Comparison of ENCODE assay signal across 9 cellular contexts in genomic region chr1:39189592-39190041, GRCh38. TPM values are rescaled to one million over a fixed set of nuclear protein-coding genes. Genes with fewer than 3 reads are reported as not detected.
DNase-seq lines count a peak whose midpoint lies in the region; ATAC-seq and TF ChIP-seq lines count a peak whose summit lies in the region.
"Had no signal": no experiment of that assay in that cellular context is flagged by ENCODE, and none has a peak within 500 bp of the region (broad histone marks: within the 10 kb centered on the region; RNA-seq: fewer than 3 reads in every experiment).

No MANE protein-coding gene starts in this region.

- H3K4me3 Mint-ChIP-seq in activated T-cell treated with anti-CD3 and anti-CD28 coated beads, Interleukin-2, amount 50 U/mL, for 24 hours, result no peak overlapping the region
- H3K4me3 Mint-ChIP-seq in activated T-cell treated with anti-CD3 and anti-CD28 coated beads, Interleukin-2, amount 50 U/mL, for 4 hours, result no peak overlapping the region
- no peak overlapping the region for H3K4me3 Mint-ChIP-seq in activated CD4-positive, alpha-beta memory T cell treated with anti-CD3 and anti-CD28 coated beads for 36 hours

- DNase-seq in activated T-cell treated with anti-CD3 and anti-CD28 coated beads, Interleukin-2, amount 50 U/mL, for 24 hours, result no peak
- DNase-seq in activated T-cell treated with anti-CD3 and anti-CD28 coated beads, Interleukin-2, amount 50 U/mL, for 4 hours, result no peak
- DNase-seq in activated CD4-positive, alpha-beta memory T cell treated with anti-CD3 and anti-CD28 coated beads for 36 hours, result no peak
- DNase-seq in suprapubic skin (ENCODE audit: low spot score in 2 of 2), result no peak
- no peak for DNase-seq in NCI-H446 treated with DMSO at 0.1 percent for 48 hours (lab: John Stamatoyannopoulos, UW)
- no peak for DNase-seq in omental fat pad (ENCODE audit: low spot score)

- no peak for TF ChIP-seq EP300 in gastroesophageal sphincter (IDR thresholded peaks at IDR 0.05)
- no peak for TF ChIP-seq EP300 in suprapubic skin (IDR thresholded peaks at IDR 0.05)

- 5 to 6% methylated on average over 1 of the region's 1 CpG for WGBS in gastroesophageal sphincter (ENCODE audit: low coverage in 1 of 2), 2 donors
- WGBS in suprapubic skin, result 12% methylated on average over 1 of the region's 1 CpG

- H3K4me1 ChIP-seq in gastroesophageal sphincter, result peaks cover 13 to 74% (median 15%) of the 10 kb centered on the region in 3 donors
- H3K4me1 ChIP-seq in suprapubic skin, result peaks cover 76% of the 10 kb centered on the region

- TF ChIP-seq CTCF in gastroesophageal sphincter (IDR thresholded peaks at IDR 0.05) (no peak), suprapubic skin (IDR thresholded peaks at IDR 0.05) (no peak), omental fat pad (IDR thresholded peaks at IDR 0.05) (no peak)

- H3K36me3 Mint-ChIP-seq in activated T-cell treated with anti-CD3 and anti-CD28 coated beads, Interleukin-2, amount 50 U/mL, for 24 hours (ENCODE audit: low read depth), result no peaks in the 10 kb centered on the region
- no peaks in the 10 kb centered on the region for H3K36me3 Mint-ChIP-seq in activated T-cell treated with anti-CD3 and anti-CD28 coated beads, Interleukin-2, amount 50 U/mL, for 4 hours (ENCODE audit: insufficient read depth)
- H3K36me3 Mint-ChIP-seq in activated CD4-positive, alpha-beta memory T cell treated with anti-CD3 and anti-CD28 coated beads for 36 hours, result no peaks in the 10 kb centered on the region

- H3K4me3 ChIP-seq in gastroesophageal sphincter (no peak overlapping the region), suprapubic skin (no peak overlapping the region)

- H3K4me1 Mint-ChIP-seq in activated T-cell treated with anti-CD3 and anti-CD28 coated beads, Interleukin-2, amount 50 U/mL, for 24 hours (ENCODE audit: low read depth), result peaks cover 87% of the 10 kb centered on the region
- H3K4me1 Mint-ChIP-seq in activated T-cell treated with anti-CD3 and anti-CD28 coated beads, Interleukin-2, amount 50 U/mL, for 4 hours (ENCODE audit: low read depth), result peaks cover 78% of the 10 kb centered on the region
- peaks cover 84% of the 10 kb centered on the region for H3K4me1 Mint-ChIP-seq in activated CD4-positive, alpha-beta memory T cell treated with anti-CD3 and anti-CD28 coated beads for 36 hours (ENCODE audit: low read depth)

- H3K36me3 ChIP-seq in gastroesophageal sphincter (no peaks in the 10 kb centered on the region), suprapubic skin (no peaks in the 10 kb centered on the region)

- H3K27ac ChIP-seq in gastroesophageal sphincter (peak overlapping the region in 3 of 4 donors; percentile 24 to 91 (median 28)), suprapubic skin (peak overlapping the region; percentile 34)

- no peak for ATAC-seq in activated T-cell treated with anti-CD3 and anti-CD28 coated beads, Interleukin-2, amount 50 U/mL, for 4 hours
- no peak for ATAC-seq in gastroesophageal sphincter
- ATAC-seq in GM19324 (IDR thresholded peaks at IDR 0.05; ENCODE audit: low FRiP score, unreplicated experiment), result no peak
- no peak for ATAC-seq in omental fat pad (ENCODE audit: low FRiP score)
- ATAC-seq: activated CD4-positive, CD25-positive, alpha-beta regulatory T cell treated with anti-CD3 and anti-CD28 coated beads, Interleukin-2, amount 50 U/mL, for 24 hours had no signal

- H3K27me3 Mint-ChIP-seq in activated T-cell treated with anti-CD3 and anti-CD28 coated beads, Interleukin-2, amount 50 U/mL, for 24 hours, result no peaks in the 10 kb centered on the region
- no peaks in the 10 kb centered on the region for H3K27me3 Mint-ChIP-seq in activated T-cell treated with anti-CD3 and anti-CD28 coated beads, Interleukin-2, amount 50 U/mL, for 4 hours (ENCODE audit: low read depth)
- no peaks in the 10 kb centered on the region for H3K27me3 Mint-ChIP-seq in activated CD4-positive, alpha-beta memory T cell treated with anti-CD3 and anti-CD28 coated beads for 36 hours

- H3K27me3 ChIP-seq in gastroesophageal sphincter (no peaks in the 10 kb centered on the region), suprapubic skin (no peaks in the 10 kb centered on the region)

- POLR2A ChIA-PET in activated CD4-positive, alpha-beta memory T cell treated with anti-CD3 and anti-CD28 coated beads for 36 hours (lab: Charles Lee), result interaction anchor here (2.3 kb wide), 1 partner anchor 16 kb away, joined by 11 read pairs; the partner anchor contains the start of gene MACF1

- H3K9me3 ChIP-seq in gastroesophageal sphincter (no peaks in the 10 kb centered on the region), suprapubic skin (no peaks in the 10 kb centered on the region)

- H3K9me3 Mint-ChIP-seq in activated T-cell treated with anti-CD3 and anti-CD28 coated beads, Interleukin-2, amount 50 U/mL, for 24 hours, result no peaks in the 10 kb centered on the region
- H3K9me3 Mint-ChIP-seq in activated T-cell treated with anti-CD3 and anti-CD28 coated beads, Interleukin-2, amount 50 U/mL, for 4 hours, result no peaks in the 10 kb centered on the region
- no peaks in the 10 kb centered on the region for H3K9me3 Mint-ChIP-seq in activated CD4-positive, alpha-beta memory T cell treated with anti-CD3 and anti-CD28 coated beads for 36 hours

- intact Hi-C loops in activated CD4-positive, alpha-beta memory T cell treated with anti-CD3 and anti-CD28 coated beads for 36 hours (cut with micrococcal nuclease), result loop anchor here (5.0 to 10.0 kb wide), 7 partner anchors 152 to 1195 kb away; partner anchors contain the start of genes AKIRIN1, PABPC4 and RRAGC

- H3K27ac Mint-ChIP-seq in activated T-cell treated with anti-CD3 and anti-CD28 coated beads, Interleukin-2, amount 50 U/mL, for 24 hours, result peak overlapping the region; percentile 78
- H3K27ac Mint-ChIP-seq in activated CD4-positive, alpha-beta memory T cell treated with anti-CD3 and anti-CD28 coated beads for 36 hours, result peak overlapping the region; percentile 50

- CTCF ChIA-PET in activated CD4-positive, alpha-beta memory T cell treated with anti-CD3 and anti-CD28 coated beads for 36 hours (lab: Charles Lee), result interaction anchor here (3.6 to 6.2 kb wide), 4 partner anchors 16 to 90 kb away, joined by 25 to 320 read pairs (median 58); partner anchors contain the start of gene MACF1

- no peak for TF ChIP-seq POLR2A in gastroesophageal sphincter (IDR thresholded peaks at IDR 0.05)
- TF ChIP-seq POLR2A in suprapubic skin (IDR thresholded peaks at IDR 0.05), result no peak

RNA-seq across cellular contexts. Expression of gene MACF1, which starts 14.9 kb away (rescaled TPM):
- 100 to 1,000 TPM; 104 to 128 (median 120) TPM for total RNA-seq in activated T-cell treated with anti-CD3 and anti-CD28 coated beads, Interleukin-2, amount 50 U/mL, for 4 hours
- 100 to 1,000 TPM; 239 to 240 TPM for total RNA-seq in activated CD4-positive, alpha-beta memory T cell treated with anti-CD3 and anti-CD28 coated beads for 36 hours
- total RNA-seq in gastroesophageal sphincter (100 to 1,000 TPM; 454 to 752 (median 541) TPM), suprapubic skin (100 to 1,000 TPM; 421 to 942 (median 545) TPM), omental fat pad (100 to 1,000 TPM; 230 to 378 (median 300) TPM)
